Comparison of ENCODE assay signal across 10 cellular contexts in the genomic region with DNA sequence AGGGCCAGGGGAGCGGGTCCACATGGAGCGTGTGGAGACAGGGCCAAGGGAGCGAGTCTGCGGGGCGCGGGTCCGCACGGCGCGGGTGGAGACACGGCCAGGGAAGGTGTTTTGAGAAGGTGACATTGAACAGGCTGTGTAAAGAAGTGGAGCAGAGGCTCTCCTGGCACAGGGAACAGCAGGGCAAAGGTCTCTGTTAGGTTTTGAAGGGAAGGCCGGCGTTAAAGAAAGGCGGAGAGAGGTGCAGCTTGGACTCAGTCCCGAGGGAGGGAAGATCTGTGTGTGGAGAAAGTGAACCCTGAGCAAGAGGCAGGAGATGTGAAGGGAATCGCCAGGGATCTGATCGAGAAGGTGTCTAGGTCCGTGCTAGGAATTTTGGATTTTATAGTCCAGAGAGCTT. TPM values are rescaled to one million over a fixed set of nuclear protein-coding genes. Genes with fewer than 3 reads are reported as not detected.
DNase-seq lines count a peak whose midpoint lies in the region; ATAC-seq, FAIRE-seq and TF ChIP-seq lines count a peak whose summit lies in the region.
"Had no signal": no experiment of that assay in that cellular context is flagged by ENCODE, and none has a peak within 500 bp of the region (broad histone marks: within the 10 kb centered on the region; RNA-seq: fewer than 3 reads in every experiment).

No MANE protein-coding gene starts in this region.

- H3K9me3 ChIP-seq in left ventricle myocardium inferior (replicated peaks) (no peaks in the 10 kb centered on the region), right cardiac atrium (ENCODE audit: control insufficient read depth, low read length) (no peaks in the 10 kb centered on the region), HepG2 (ENCODE audit: low read length) (no peaks in the 10 kb centered on the region), BE2C (no peaks in the 10 kb centered on the region)

- TF ChIP-seq RAD21 in HepG2 (CRISPR knock-in tag; IDR thresholded peaks at IDR 0.05) = no peak

- POLR2A ChIA-PET in HepG2 (lab: Yijun Ruan, JAX) = no interaction called here

- H3K4me3 ChIP-seq in left ventricle myocardium inferior (peak overlapping the region; percentile 54), right cardiac atrium (ENCODE audit: low read length) (no peak overlapping the region), HepG2 (replicated peaks in 1 of 3; ENCODE audit: insufficient read depth in 1 of 3, low read depth in 2 of 3, low read length in 3 of 3) (peak overlapping the region; percentile 20 to 72 (median 62); a peak in 5 of 6 replicates), BE2C (ENCODE audit: low read depth, low read length) (no peak overlapping the region)

- peaks cover 7% of the 10 kb centered on the region for H3K4me1 Mint-ChIP-seq in activated T-helper 17 cell treated with anti-CD3 and anti-CD28 coated beads, Interleukin-2, amount 50 U/mL, for 72 hours

- peak overlapping the region; percentile 91 for H3K4me2 ChIP-seq in HepG2 (ENCODE audit: low read depth, low read length)

- peaks cover 6% of the 10 kb centered on the region; the same call in 1 of the 2 replicates for H4K20me1 ChIP-seq in HepG2 (ENCODE audit: insufficient read depth, low read length)

- H3K9ac ChIP-seq in HepG2 (ENCODE audit: insufficient read depth, low read depth, low read length) = peak overlapping the region; percentile 60

- CTCF ChIA-PET in HepG2 (lab: Yijun Ruan, JAX; ENCODE audit: low intra/inter-chr PET ratio, low total read pairs) = no interaction called here

- H3K9me3 Mint-ChIP-seq in activated T-helper 17 cell treated with anti-CD3 and anti-CD28 coated beads, Interleukin-2, amount 50 U/mL, for 72 hours = no peaks in the 10 kb centered on the region

- H3K36me3 Mint-ChIP-seq in activated T-helper 17 cell treated with anti-CD3 and anti-CD28 coated beads, Interleukin-2, amount 50 U/mL, for 72 hours (ENCODE audit: low read depth) = peaks cover 14% of the 10 kb centered on the region

- TF ChIP-seq CTCF in left ventricle myocardium inferior (IDR thresholded peaks at IDR 0.05; ENCODE audit: borderline replicate concordance) (no peak), HepG2 (CRISPR knock-in tag; IDR thresholded peaks at IDR 0.05) (no peak), BE2C (IDR thresholded peaks at IDR 0.05; ENCODE audit: low read depth, low read length) (no peak)

- FAIRE-seq in HepG2 (lab: Jason Lieb, UNC) = peak; percentile 61

- H3K79me2 ChIP-seq in HepG2 (ENCODE audit: insufficient read depth, low read length) = peaks cover 24% of the 10 kb centered on the region

- ATAC-seq in right cardiac atrium (no peak), HepG2 (peak; percentile 35)
- no peak for ATAC-seq in activated T-helper 17 cell treated with anti-CD3 and anti-CD28 coated beads, Interleukin-2, amount 50 U/mL, for 72 hours (replicated peaks)

- BruUV-seq in HepG2 (replicated peaks; lab: Mats Ljungman, UMichigan) = no TSS peak

- TF ChIP-seq EP300 in HepG2 (IDR thresholded peaks at IDR 0.05; ENCODE audit: low read depth in 2 of 2, low read length in 2 of 2) (no peak), HepG2 (CRISPR knock-in tag; IDR thresholded peaks at IDR 0.05; ENCODE audit: borderline replicate concordance) (no peak)

- in situ Hi-C loops in HepG2 (cut with HindIII; ENCODE audit: extremely low pct_ligation_motif_present, low pct_unique_long_range_greater_than_20kb) = no loop called here

- no peaks in the 10 kb centered on the region for H3K27me3 Mint-ChIP-seq in activated T-helper 17 cell treated with anti-CD3 and anti-CD28 coated beads, Interleukin-2, amount 50 U/mL, for 72 hours

- H3K27me3 ChIP-seq in left ventricle myocardium inferior (ENCODE audit: low read depth) (no peaks in the 10 kb centered on the region), right cardiac atrium (ENCODE audit: control insufficient read depth, insufficient read depth) (no peaks in the 10 kb centered on the region), HepG2 (ENCODE audit: control insufficient read depth in 1 of 2, insufficient read depth in 2 of 2, low read length in 2 of 2) (no peaks in the 10 kb centered on the region), BE2C (0 out of 2 replicates have a peak, but pooled peaks cover 2% of the 10 kb centered on the region)

- peaks cover 19% of the 10 kb centered on the region for H3K4me1 ChIP-seq in left ventricle myocardium inferior
- H3K4me1 ChIP-seq in right cardiac atrium (ENCODE audit: control insufficient read depth, insufficient read depth, low read length) = no peaks in the 10 kb centered on the region
- H3K4me1 ChIP-seq in HepG2 (ENCODE audit: insufficient read depth, low read length) = peaks cover 25% of the 10 kb centered on the region
- H3K4me1 ChIP-seq in BE2C = no peaks in the 10 kb centered on the region

- peak overlapping the region; percentile 23 for H3K4me3 Mint-ChIP-seq in activated T-helper 17 cell treated with anti-CD3 and anti-CD28 coated beads, Interleukin-2, amount 50 U/mL, for 72 hours

- H3K36me3 ChIP-seq in left ventricle myocardium inferior (no peaks in the 10 kb centered on the region), HepG2 (replicated peaks in 1 of 2; ENCODE audit: control insufficient read depth in 1 of 2, insufficient read depth in 2 of 2, low read length in 2 of 2) (0 out of 5 replicates have a peak, but pooled peaks cover 0 to 8% of the 10 kb centered on the region in 2 experiments), BE2C (peaks cover 6% of the 10 kb centered on the region)

- DNase-seq in left ventricle myocardium inferior (no peak), right cardiac atrium (no peak), HepG2 (ENCODE audit: low spot score) (peak; percentile 44), C1 segment of cervical spinal cord (lab: John Stamatoyannopoulos, UW) (no peak), 8988T (no peak), BE2C (no peak), cortex of kidney (lab: John Stamatoyannopoulos, UW) (no peak)
- DNase-seq: aorta, NCI-H2171 treated with DMSO at 0.1 percent for 48 hours had no signal

- intact Hi-C loops in left ventricle myocardium inferior (cut with micrococcal nuclease) = no loop called here
- intact Hi-C loops in right cardiac atrium (cut with DNase I) = no loop called here
- intact Hi-C loops in HepG2 (cut with micrococcal nuclease; ENCODE audit: unreplicated experiment) = no loop called here

- no peak for TF ChIP-seq POLR2A in HepG2 (IDR thresholded peaks at IDR 0.05; ENCODE audit: insufficient read depth in 1 of 2, low read depth in 2 of 2, low read length in 2 of 2)

- no peak overlapping the region for H2AFZ ChIP-seq in HepG2 (ENCODE audit: low read length)

- H3K27ac ChIP-seq in left ventricle myocardium inferior (replicated peaks) (peak overlapping the region; percentile 52), right cardiac atrium (ENCODE audit: low read length) (no peak overlapping the region), HepG2 (ENCODE audit: extremely low read length, insufficient read depth, low read length) (peak overlapping the region; percentile 48)

- no peak overlapping the region for H3K27ac Mint-ChIP-seq in activated T-helper 17 cell treated with anti-CD3 and anti-CD28 coated beads, Interleukin-2, amount 50 U/mL, for 72 hours

- WGBS in right cardiac atrium = 65% methylated on average over 18 of the region's 18 CpGs
- 3% methylated on average over 18 of the region's 18 CpGs for WGBS in HepG2 (ENCODE audit: low lambda C conversion rate)

RNA-seq across cellular contexts. Expression of a gene that starts 1.8 kb away (rescaled TPM):
- total RNA-seq in left ventricle myocardium inferior = 42.3 TPM
- 10 to 100 TPM; 21.6 to 40.1 (median 36.3) TPM for total RNA-seq in right cardiac atrium
- polyA plus RNA-seq in right cardiac atrium = 36.8 TPM
- total RNA-seq in activated T-helper 17 cell treated with anti-CD3 and anti-CD28 coated beads, Interleukin-2, amount 50 U/mL, for 72 hours = 1 to 10 TPM; 7.1 to 8.1 TPM
- total RNA-seq in HepG2 (2016; rRNA removed; fragmentation: Illumina TruSeq; extraction: Trizol) = 38.3 and 42.9 TPM in 2 replicates
- total RNA-seq in HepG2 (2016; cell fraction: cytosol; rRNA removed; fragmentation: Illumina TruSeq; extraction: Trizol; ENCODE audit: low read depth) = 129 and 144 TPM in 2 replicates
- 34.3 and 45.4 TPM in 2 replicates for total RNA-seq in HepG2 (2016; cell fraction: insoluble cytoplasmic fraction; rRNA removed; fragmentation: Illumina TruSeq; extraction: Trizol)
- total RNA-seq in HepG2 (2016; cell fraction: membrane; rRNA removed; fragmentation: Illumina TruSeq; extraction: Trizol) = 94.5 and 107 TPM in 2 replicates
- 16.5 and 17.4 TPM in 2 replicates for total RNA-seq in HepG2 (2016; cell fraction: nucleus; rRNA removed; fragmentation: Illumina TruSeq; extraction: Trizol)
- polyA plus RNA-seq in HepG2 (2011; rRNA removed) = 24.4 and 25.5 TPM in 2 replicates
- polyA plus RNA-seq in HepG2 (2011; cell fraction: cytosol; rRNA removed) = 21.8 and 27.1 TPM in 2 replicates
- polyA plus RNA-seq in HepG2 (2011; cell fraction: nucleus; rRNA removed) = 11.1 and 15.6 TPM in 2 replicates
- 14.0 and 18.0 TPM in 2 replicates for polyA plus RNA-seq in HepG2 (2012)
- polyA plus RNA-seq in HepG2 (2016; cell fraction: cytosol; fragmentation: Illumina TruSeq; extraction: Trizol; ENCODE audit: low read depth) = 136 and 147 TPM in 2 replicates
- 33.1 and 37.0 TPM in 2 replicates for polyA plus RNA-seq in HepG2 (2016; cell fraction: insoluble cytoplasmic fraction; fragmentation: Illumina TruSeq; extraction: Trizol; ENCODE audit: low read depth)
- polyA plus RNA-seq in HepG2 (2016; cell fraction: membrane; fragmentation: Illumina TruSeq; extraction: Trizol; ENCODE audit: low read depth) = 87.1 and 93.3 TPM in 2 replicates
- 39.4 and 39.9 TPM in 2 replicates for polyA plus RNA-seq in HepG2 (2016; cell fraction: nucleus; fragmentation: Illumina TruSeq; extraction: Trizol; ENCODE audit: insufficient read depth, low read depth)
- 14.3 and 48.1 TPM in 2 replicates for polyA minus RNA-seq in HepG2 (2011; rRNA and poly(A)+ RNA removed; ENCODE audit: low replicate concordance)
- polyA minus RNA-seq in HepG2 (2011; cell fraction: cytosol; rRNA and poly(A)+ RNA removed) = 4.0 and 7.8 TPM in 2 replicates
- polyA minus RNA-seq in HepG2 (2011; cell fraction: nucleus; rRNA and poly(A)+ RNA removed) = 7.0 and 7.9 TPM in 2 replicates
- polyA plus RNA-seq in BE2C (2012; ENCODE audit: insufficient read depth, insufficient read length, low read depth) = 11.0 TPM

RNA-seq across cellular contexts. Expression of a gene that starts 2.1 kb away (rescaled TPM):
- total RNA-seq in left ventricle myocardium inferior (9.0 TPM), right cardiac atrium (10 to 100 TPM; 13.0 to 22.1 (median 15.8) TPM), HepG2 (2016; rRNA removed; fragmentation: Illumina TruSeq; extraction: Trizol) (25.7 and 52.2 TPM in 2 replicates)
- polyA plus RNA-seq in right cardiac atrium (10.6 TPM), HepG2 (2011; rRNA removed) (23.2 and 25.3 TPM in 2 replicates)
- 100 to 1,000 TPM; 125 to 154 TPM for total RNA-seq in activated T-helper 17 cell treated with anti-CD3 and anti-CD28 coated beads, Interleukin-2, amount 50 U/mL, for 72 hours
- 59.1 and 64.2 TPM in 2 replicates for total RNA-seq in HepG2 (2016; cell fraction: cytosol; rRNA removed; fragmentation: Illumina TruSeq; extraction: Trizol; ENCODE audit: low read depth)
- total RNA-seq in HepG2 (2016; cell fraction: insoluble cytoplasmic fraction; rRNA removed; fragmentation: Illumina TruSeq; extraction: Trizol) = 20.9 and 52.7 TPM in 2 replicates
- 57.6 and 66.6 TPM in 2 replicates for total RNA-seq in HepG2 (2016; cell fraction: membrane; rRNA removed; fragmentation: Illumina TruSeq; extraction: Trizol)
- total RNA-seq in HepG2 (2016; cell fraction: nucleus; rRNA removed; fragmentation: Illumina TruSeq; extraction: Trizol) = 72.5 and 80.9 TPM in 2 replicates
- 4.8 and 9.4 TPM in 2 replicates for polyA plus RNA-seq in HepG2 (2011; cell fraction: cytosol; rRNA removed)
- 134 and 225 TPM in 2 replicates for polyA plus RNA-seq in HepG2 (2011; cell fraction: nucleus; rRNA removed)
- polyA plus RNA-seq in HepG2 (2012) = 14.9 and 21.3 TPM in 2 replicates
- 4.1 and 5.2 TPM in 2 replicates for polyA plus RNA-seq in HepG2 (2016; cell fraction: cytosol; fragmentation: Illumina TruSeq; extraction: Trizol; ENCODE audit: low read depth)
- 21.3 and 29.5 TPM in 2 replicates for polyA plus RNA-seq in HepG2 (2016; cell fraction: insoluble cytoplasmic fraction; fragmentation: Illumina TruSeq; extraction: Trizol; ENCODE audit: low read depth)
- polyA plus RNA-seq in HepG2 (2016; cell fraction: membrane; fragmentation: Illumina TruSeq; extraction: Trizol; ENCODE audit: low read depth) = 11.4 and 13.7 TPM in 2 replicates
- polyA plus RNA-seq in HepG2 (2016; cell fraction: nucleus; fragmentation: Illumina TruSeq; extraction: Trizol; ENCODE audit: insufficient read depth, low read depth) = 185 and 194 TPM in 2 replicates
- 104 and 245 TPM in 2 replicates for polyA minus RNA-seq in HepG2 (2011; rRNA and poly(A)+ RNA removed; ENCODE audit: low replicate concordance)
- 12.9 and 22.7 TPM in 2 replicates for polyA minus RNA-seq in HepG2 (2011; cell fraction: cytosol; rRNA and poly(A)+ RNA removed)
- polyA minus RNA-seq in HepG2 (2011; cell fraction: nucleus; rRNA and poly(A)+ RNA removed) = 79.4 and 111 TPM in 2 replicates
- 22.4 TPM for polyA plus RNA-seq in BE2C (2012; ENCODE audit: insufficient read depth, insufficient read length, low read depth)

RNA-seq across cellular contexts. Expression of a gene that starts 21.4 kb away (rescaled TPM):
- total RNA-seq in left ventricle myocardium inferior (27.3 TPM), right cardiac atrium (10 to 100 TPM; 21.2 to 24.0 (median 23.2) TPM), HepG2 (2016; rRNA removed; fragmentation: Illumina TruSeq; extraction: Trizol) (77.1 and 77.9 TPM in 2 replicates)
- polyA plus RNA-seq in right cardiac atrium (15.1 TPM), HepG2 (2011; rRNA removed) (18.0 and 23.8 TPM in 2 replicates)
- 10 to 100 TPM; 38.4 to 94.7 TPM for total RNA-seq in activated T-helper 17 cell treated with anti-CD3 and anti-CD28 coated beads, Interleukin-2, amount 50 U/mL, for 72 hours
- 37.0 and 40.3 TPM in 2 replicates for total RNA-seq in HepG2 (2016; cell fraction: cytosol; rRNA removed; fragmentation: Illumina TruSeq; extraction: Trizol; ENCODE audit: low read depth)
- 75.8 and 78.5 TPM in 2 replicates for total RNA-seq in HepG2 (2016; cell fraction: insoluble cytoplasmic fraction; rRNA removed; fragmentation: Illumina TruSeq; extraction: Trizol)
- 82.5 and 88.7 TPM in 2 replicates for total RNA-seq in HepG2 (2016; cell fraction: membrane; rRNA removed; fragmentation: Illumina TruSeq; extraction: Trizol)
- 27.7 and 31.2 TPM in 2 replicates for total RNA-seq in HepG2 (2016; cell fraction: nucleus; rRNA removed; fragmentation: Illumina TruSeq; extraction: Trizol)
- 15.3 and 23.5 TPM in 2 replicates for polyA plus RNA-seq in HepG2 (2011; cell fraction: cytosol; rRNA removed)
- polyA plus RNA-seq in HepG2 (2011; cell fraction: nucleus; rRNA removed) = 14.4 and 15.9 TPM in 2 replicates
- 14.5 and 23.5 TPM in 2 replicates for polyA plus RNA-seq in HepG2 (2012)
- 28.3 and 31.0 TPM in 2 replicates for polyA plus RNA-seq in HepG2 (2016; cell fraction: cytosol; fragmentation: Illumina TruSeq; extraction: Trizol; ENCODE audit: low read depth)
- 59.5 and 70.5 TPM in 2 replicates for polyA plus RNA-seq in HepG2 (2016; cell fraction: insoluble cytoplasmic fraction; fragmentation: Illumina TruSeq; extraction: Trizol; ENCODE audit: low read depth)
- 47.3 and 51.7 TPM in 2 replicates for polyA plus RNA-seq in HepG2 (2016; cell fraction: membrane; fragmentation: Illumina TruSeq; extraction: Trizol; ENCODE audit: low read depth)
- 43.9 and 45.1 TPM in 2 replicates for polyA plus RNA-seq in HepG2 (2016; cell fraction: nucleus; fragmentation: Illumina TruSeq; extraction: Trizol; ENCODE audit: insufficient read depth, low read depth)
- polyA minus RNA-seq in HepG2 (2011; rRNA and poly(A)+ RNA removed; ENCODE audit: low replicate concordance) = 89.6 and 210 TPM in 2 replicates
- 28.3 and 32.7 TPM in 2 replicates for polyA minus RNA-seq in HepG2 (2011; cell fraction: cytosol; rRNA and poly(A)+ RNA removed)
- polyA minus RNA-seq in HepG2 (2011; cell fraction: nucleus; rRNA and poly(A)+ RNA removed) = 9.9 and 10.2 TPM in 2 replicates
- polyA plus RNA-seq in BE2C (2012; ENCODE audit: insufficient read depth, insufficient read length, low read depth) = 92.2 TPM

Comparison
In these comparisons a context has a peak if more than half of its experiments do, and no peak if none do; other contexts are left out.
1. H3K4me3 ChIP-seq: peak in left ventricle myocardium inferior (single experiment) and HepG2 (3 of 3); none in right cardiac atrium (single experiment) and BE2C (single experiment).